ENCODE assay signal across 1 cellular context in genomic region chr10:45532501-45532900, GRCh38.
TF ChIP-seq lines count a peak whose summit lies in the region.

No MANE protein-coding gene starts in this region.

TF ChIP-seq in HCT116, 20 proteins besides CTCF, POLR2A, EP300 and RAD21 (continued from another document):
- TF ChIP-seq REST (IDR thresholded peaks at IDR 0.05; ENCODE audit: low read depth) (no peak), ZFX (IDR thresholded peaks at IDR 0.05) (no peak), SP1 (IDR thresholded peaks at IDR 0.05; ENCODE audit: low read depth) (no peak), POLR2AphosphoS5 (IDR thresholded peaks at IDR 0.05; ENCODE audit: low read depth, low read length) (no peak), FOSL1 (IDR thresholded peaks at IDR 0.05; ENCODE audit: low read depth) (no peak), CEBPB (IDR thresholded peaks at IDR 0.05; ENCODE audit: low read depth) (no peak), ATF3 (IDR thresholded peaks at IDR 0.05) (no peak), EZH2phosphoT487 (IDR thresholded peaks at IDR 0.05; ENCODE audit: borderline replicate concordance) (no peak), ZNF274 (IDR thresholded peaks at IDR 0.05; ENCODE audit: low read depth, low read length) (no peak), EZH2 (IDR thresholded peaks at IDR 0.05) (no peak), TCF7L2 (IDR thresholded peaks at IDR 0.05; ENCODE audit: borderline replicate concordance, extremely low read depth, insufficient read depth, insufficient read length) (no peak), ZBTB33 (IDR thresholded peaks at IDR 0.05; ENCODE audit: extremely low read depth, insufficient replicate concordance, low read length) (no peak), YY1 (IDR thresholded peaks at IDR 0.05; ENCODE audit: extremely low read depth, insufficient replicate concordance, low read depth, low read length) (no peak), MAX (IDR thresholded peaks at IDR 0.05) (no peak)
TF ChIP-seq in HCT116: peak in this region for 0.
